In genomic region chr11:65403607-65404121, GRCh38 we compare ENCODE assay signal across 11 cellular contexts. TPM values are rescaled to one million over a fixed set of nuclear protein-coding genes. Genes with fewer than 3 reads are reported as not detected.
A peak's percentile ranks its signal among the peaks of the same experiment; 100 is the strongest.
DNase-seq lines count a peak whose midpoint lies in the region; ATAC-seq and TF ChIP-seq lines count a peak whose summit lies in the region.
"Had no signal": no experiment of that assay in that cellular context is flagged by ENCODE, and none has a peak within 500 bp of the region (broad histone marks: within the 10 kb centered on the region; RNA-seq: fewer than 3 reads in every experiment).

No MANE protein-coding gene starts in this region.

- no peak overlapping the region for H3K9ac ChIP-seq in neural progenitor cell

- H3K4me1 ChIP-seq in neural progenitor cell (no peaks in the 10 kb centered on the region), GM23338 (ENCODE audit: insufficient read depth) (0 out of 2 replicates have a peak, but pooled peaks cover 6% of the 10 kb centered on the region)

- H3K4me3 Mint-ChIP-seq in stimulated activated naive B cell treated with anti-CD40 and anti-IgM and Interleukin-4, amounts not matched to agents 10 μg/mL and 1 μg/mL and 100 μg/mL, for 72 hours: peak overlapping the region; percentile 39 to 55
- H3K4me3 Mint-ChIP-seq in neural progenitor cell (no peak overlapping the region), GM23338 (no peak overlapping the region)
- H3K4me3 Mint-ChIP-seq: central memory CD8-positive, alpha-beta T cell; natural killer cell treated with Interleukin-12 subunit alpha and Interleukin-12 subunit beta and Interleukin-15 and Interleukin-18, amount 100 ng/mL, for 72 hours had no signal

- no peaks in the 10 kb centered on the region for H3K27me3 Mint-ChIP-seq in stimulated activated naive B cell treated with anti-CD40 and anti-IgM and Interleukin-4, amounts not matched to agents 10 μg/mL and 1 μg/mL and 100 μg/mL, for 72 hours
- peaks cover 5% of the 10 kb centered on the region for H3K27me3 Mint-ChIP-seq in neural progenitor cell (ENCODE audit: insufficient read depth, low read depth)
- H3K27me3 Mint-ChIP-seq in GM23338 (ENCODE audit: insufficient read depth, low read depth, poor library complexity): peaks cover 6% of the 10 kb centered on the region
- H3K27me3 Mint-ChIP-seq: central memory CD8-positive, alpha-beta T cell; natural killer cell treated with Interleukin-12 subunit alpha and Interleukin-12 subunit beta and Interleukin-15 and Interleukin-18, amount 100 ng/mL, for 72 hours had no signal

- no peak overlapping the region for H3K27ac ChIP-seq in neural progenitor cell
- no peak overlapping the region for H3K27ac ChIP-seq in GM23338 (ENCODE audit: low read depth)

- H3K4me3 ChIP-seq in neural progenitor cell (no peak overlapping the region), GM23338 (no peak overlapping the region)

- no peaks in the 10 kb centered on the region for H3K27me3 ChIP-seq in neural progenitor cell
- H3K27me3 ChIP-seq in GM23338 (ENCODE audit: insufficient read depth): no peaks in the 10 kb centered on the region

- ATAC-seq in left cardiac atrium (peak; percentile 30 to 45), GM18517 (IDR thresholded peaks at IDR 0.05; ENCODE audit: unreplicated experiment) (no peak), GM23338 (no peak)
- peak; percentile 76 to 82 for ATAC-seq in stimulated activated naive B cell treated with anti-CD40 and anti-IgM and Interleukin-4, amounts not matched to agents 10 μg/mL and 1 μg/mL and 100 μg/mL, for 72 hours (replicated peaks)

- intact Hi-C loops in left cardiac atrium (cut with DNase I): no loop called here

- TF ChIP-seq CTCF in neural progenitor cell (IDR thresholded peaks at IDR 0.05) (no peak), GM23338 (conservative IDR thresholded peaks at IDR 0.05; ENCODE audit: low read depth in 2 of 2) (no peak)

- H3K36me3 Mint-ChIP-seq in stimulated activated naive B cell treated with anti-CD40 and anti-IgM and Interleukin-4, amounts not matched to agents 10 μg/mL and 1 μg/mL and 100 μg/mL, for 72 hours: peaks cover 43 to 51% of the 10 kb centered on the region in 2 donors
- peaks cover 9% of the 10 kb centered on the region for H3K36me3 Mint-ChIP-seq in neural progenitor cell
- H3K36me3 Mint-ChIP-seq in GM23338 (ENCODE audit: low read depth): peaks cover 8% of the 10 kb centered on the region; the same call in 2 of the 3 replicates
- H3K36me3 Mint-ChIP-seq: natural killer cell treated with Interleukin-12 subunit alpha and Interleukin-12 subunit beta and Interleukin-15 and Interleukin-18, amount 100 ng/mL, for 72 hours had no signal

- no peak overlapping the region for H2AFZ ChIP-seq in neural progenitor cell (replicated peaks)
- H2AFZ ChIP-seq in GM23338: no peak overlapping the region

- H3F3A ChIP-seq in neural progenitor cell (ENCODE audit: low read depth) (no peaks in the 10 kb centered on the region), GM23338 (replicated peaks; ENCODE audit: low read depth) (no peaks in the 10 kb centered on the region)

- H3K79me2 ChIP-seq in neural progenitor cell (ENCODE audit: low read depth) (no peaks in the 10 kb centered on the region), GM23338 (replicated peaks; ENCODE audit: insufficient read depth) (no peaks in the 10 kb centered on the region)

- no peaks in the 10 kb centered on the region for H3K9me3 Mint-ChIP-seq in stimulated activated naive B cell treated with anti-CD40 and anti-IgM and Interleukin-4, amounts not matched to agents 10 μg/mL and 1 μg/mL and 100 μg/mL, for 72 hours
- no peaks in the 10 kb centered on the region for H3K9me3 Mint-ChIP-seq in neural progenitor cell
- H3K9me3 Mint-ChIP-seq in GM23338: no peaks in the 10 kb centered on the region
- H3K9me3 Mint-ChIP-seq: central memory CD8-positive, alpha-beta T cell; natural killer cell treated with Interleukin-12 subunit alpha and Interleukin-12 subunit beta and Interleukin-15 and Interleukin-18, amount 100 ng/mL, for 72 hours had no signal

- DNase-seq in OCI-M1 (lab: John Stamatoyannopoulos, UW): peak; percentile 92
- DNase-seq in left cardiac atrium: no peak
- peak; percentile 61 for DNase-seq in stimulated activated naive B cell treated with anti-CD40 and anti-IgM and Interleukin-4, amounts not matched to agents 10 μg/mL and 1 μg/mL and 100 μg/mL, for 72 hours
- DNase-seq in neural progenitor cell (ENCODE audit: low spot score): no peak
- no peak for DNase-seq in GM23338 (ENCODE audit: low spot score)
- no peak for DNase-seq in amniotic stem cell (lab: John Stamatoyannopoulos, UW)
- DNase-seq: foreskin melanocyte had no signal

- peak overlapping the region; percentile 95 for H3K27ac Mint-ChIP-seq in stimulated activated naive B cell treated with anti-CD40 and anti-IgM and Interleukin-4, amounts not matched to agents 10 μg/mL and 1 μg/mL and 100 μg/mL, for 72 hours
- H3K27ac Mint-ChIP-seq in neural progenitor cell (no peak overlapping the region), GM23338 (no peak overlapping the region)
- H3K27ac Mint-ChIP-seq: natural killer cell treated with Interleukin-12 subunit alpha and Interleukin-12 subunit beta and Interleukin-15 and Interleukin-18, amount 100 ng/mL, for 72 hours had no signal

- H3K4me2 ChIP-seq in neural progenitor cell (no peak overlapping the region), GM23338 (no peak overlapping the region)

- no peaks in the 10 kb centered on the region for H4K20me1 ChIP-seq in neural progenitor cell (ENCODE audit: low read depth)
- no peaks in the 10 kb centered on the region for H4K20me1 ChIP-seq in GM23338 (replicated peaks; ENCODE audit: insufficient read depth)

- in situ Hi-C loops in GM18951 (cut with MboI; ENCODE audit: low sequenced_read_pairs, unreplicated experiment): no loop called here

- no peaks in the 10 kb centered on the region for H3K9me3 ChIP-seq in neural progenitor cell (ENCODE audit: low read depth)

- H3K36me3 ChIP-seq in neural progenitor cell (no peaks in the 10 kb centered on the region), GM23338 (ENCODE audit: insufficient read depth) (no peaks in the 10 kb centered on the region)

- H3K4me1 Mint-ChIP-seq in stimulated activated naive B cell treated with anti-CD40 and anti-IgM and Interleukin-4, amounts not matched to agents 10 μg/mL and 1 μg/mL and 100 μg/mL, for 72 hours: peaks cover 22 to 41% of the 10 kb centered on the region in 2 donors
- H3K4me1 Mint-ChIP-seq in neural progenitor cell (peaks cover 7% of the 10 kb centered on the region), GM23338 (peaks cover 10% of the 10 kb centered on the region)

- no peaks in the 10 kb centered on the region for H3K9me2 ChIP-seq in GM23338 (ENCODE audit: insufficient read depth)

- peak; percentile 16 for TF ChIP-seq POLR2A in GM18951 (IDR thresholded peaks at IDR 0.05; ENCODE audit: extremely low read depth, insufficient read depth, insufficient read length)

TF ChIP-seq in GM23338, 12 proteins besides CTCF, POLR2A, EP300 and RAD21 (continues in another document):
- TF ChIP-seq JUNB (IDR thresholded peaks at IDR 0.05; ENCODE audit: unreplicated experiment): no peak
- TF ChIP-seq ETS1 (IDR thresholded peaks at IDR 0.05): no peak

RNA-seq across cellular contexts. Expression of gene FRMD8, which starts 17.2 kb away (rescaled TPM):
- total RNA-seq in left cardiac atrium (10 to 100 TPM; 13.4 to 21.5 TPM), neural progenitor cell (ENCODE audit: low replicate concordance) (5.8 and 28.3 TPM in 2 replicates)
- 35.4 and 41.4 TPM in 2 replicates for total RNA-seq in GM23338 (2014; rRNA removed; shearing (Covaris generic))
- 6.2 and 7.0 TPM in 2 replicates for polyA plus RNA-seq in GM23338 (2016; fragmentation: Nextera tagmentation; extraction: Ambion mirVana)

RNA-seq across cellular contexts. Expression of gene NEAT1, which starts 18.9 kb away (rescaled TPM):
- total RNA-seq in left cardiac atrium (100 to 1,000 TPM; 405 to 657 TPM), neural progenitor cell (ENCODE audit: low replicate concordance) (2.8 and 4.0 TPM in 2 replicates)
- total RNA-seq in GM23338 (2014; rRNA removed; shearing (Covaris generic)): 6.3 and 7.2 TPM in 2 replicates
- 3.6 and 5.3 TPM in 2 replicates for polyA plus RNA-seq in GM23338 (2016; fragmentation: Nextera tagmentation; extraction: Ambion mirVana)

RNA-seq across cellular contexts. Expression of gene SLC25A45, which starts 21.2 kb away (rescaled TPM):
- 1 to 10 TPM; 4.1 to 7.2 TPM for total RNA-seq in left cardiac atrium
- total RNA-seq in neural progenitor cell (ENCODE audit: low replicate concordance): 0.47 and 1.2 TPM in 2 replicates
- 0.10 and 0.35 TPM in 2 replicates for total RNA-seq in GM23338 (2014; rRNA removed; shearing (Covaris generic))
- polyA plus RNA-seq in GM23338 (2016; fragmentation: Nextera tagmentation; extraction: Ambion mirVana): 0.74 and 0.89 TPM in 2 replicates

RNA-seq across cellular contexts. Expression of gene TIGD3, which starts 49.1 kb away (rescaled TPM):
- total RNA-seq in left cardiac atrium (under 1 TPM in 1 of 2 donors, not detected in 1; 0.12 TPM), neural progenitor cell (ENCODE audit: low replicate concordance) (2.5 and 4.3 TPM in 2 replicates)
- 3.0 and 3.5 TPM in 2 replicates for total RNA-seq in GM23338 (2014; rRNA removed; shearing (Covaris generic))
- polyA plus RNA-seq in GM23338 (2016; fragmentation: Nextera tagmentation; extraction: Ambion mirVana): 1.2 and 1.5 TPM in 2 replicates

Comparison
In these comparisons a context has a peak if more than half of its experiments do, and no peak if none do; other contexts are left out.
1. DNase-seq: peak in OCI-M1 (single experiment) and stimulated activated naive B cell treated with anti-CD40 and anti-IgM and Interleukin-4, amounts not matched to agents 10 μg/mL and 1 μg/mL and 100 μg/mL, for 72 hours (single experiment); none in left cardiac atrium (single experiment), neural progenitor cell (single experiment), GM23338 (single experiment) and amniotic stem cell (single experiment).
2. ATAC-seq: peak in left cardiac atrium (2 of 2) and stimulated activated naive B cell treated with anti-CD40 and anti-IgM and Interleukin-4, amounts not matched to agents 10 μg/mL and 1 μg/mL and 100 μg/mL, for 72 hours (2 of 2); none in GM18517 (single experiment) and GM23338 (single experiment).
3. H3K4me3 Mint-ChIP-seq: peak in stimulated activated naive B cell treated with anti-CD40 and anti-IgM and Interleukin-4, amounts not matched to agents 10 μg/mL and 1 μg/mL and 100 μg/mL, for 72 hours (2 of 2); none in neural progenitor cell (single experiment) and GM23338 (single experiment).
4. RNA of gene NEAT1, which starts 18.9 kb away (total RNA-seq): 405 to 657 TPM in left cardiac atrium; 6.3 to 7.2 TPM in GM23338 and 2.8 to 4.0 TPM in neural progenitor cell; every median in the first group is over 10 times any median in the second.